In the genomic region with DNA sequence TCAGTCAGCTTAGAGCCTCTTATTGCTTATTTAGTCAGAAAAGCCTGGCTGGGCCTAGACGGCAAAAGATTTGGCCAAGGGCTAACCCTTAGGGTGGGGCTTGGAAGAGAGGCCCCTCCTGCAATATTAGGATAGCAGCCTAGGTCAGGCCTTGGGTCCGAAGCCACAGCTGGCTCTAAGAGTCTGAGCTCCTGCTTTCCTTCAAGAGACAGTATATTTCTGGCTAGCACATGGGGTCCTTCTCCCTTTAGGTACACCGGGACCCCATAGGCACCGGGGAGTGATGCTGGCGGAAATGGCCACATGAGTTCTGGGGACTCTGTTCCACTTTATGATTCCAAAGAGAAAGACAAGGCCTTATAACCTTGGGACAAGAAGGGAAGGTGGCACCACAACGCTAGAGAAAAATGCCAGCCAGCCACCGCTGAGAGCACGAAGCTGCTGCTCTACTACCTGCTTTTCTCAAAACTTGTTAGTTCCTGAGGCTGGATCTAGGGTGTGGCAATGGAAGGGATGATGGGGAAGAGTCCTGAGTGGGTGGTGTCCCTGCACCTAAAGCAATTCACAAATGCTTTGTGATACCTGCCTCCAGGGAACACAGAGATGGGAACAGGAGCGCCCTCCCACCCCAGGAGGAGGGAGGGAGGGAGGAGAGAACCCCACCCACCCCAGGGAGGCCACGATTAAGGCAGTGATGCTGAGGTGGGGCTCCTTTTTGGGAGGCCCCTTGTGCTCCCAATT, we compare ENCODE assay signal across 17 cellular contexts. TPM values are rescaled to one million over a fixed set of nuclear protein-coding genes. Genes with fewer than 3 reads are reported as not detected.
A peak's percentile ranks its signal among the peaks of the same experiment; 100 is the strongest.
DNase-seq lines count a peak whose midpoint lies in the region; ATAC-seq lines count a peak whose summit lies in the region.
"Had no signal": no experiment of that assay in that cellular context is flagged by ENCODE, and none has a peak within 500 bp of the region (broad histone marks: within the 10 kb centered on the region; RNA-seq: fewer than 3 reads in every experiment).

No MANE protein-coding gene starts in this region.

- H3K4me3 Mint-ChIP-seq in activated T-cell treated with anti-CD3 and anti-CD28 coated beads, Interleukin-2, amount 50 U/mL, for 24 hours: no peak overlapping the region
- H3K4me3 Mint-ChIP-seq in stimulated activated effector memory CD8-positive, alpha-beta T cell treated with anti-CD3 and anti-CD28 coated beads, Interleukin-12 subunit alpha, Interleukin-12 subunit beta, amount 100 ng/mL, for 72 hours: no peak overlapping the region

- DNase-seq in activated T-cell treated with anti-CD3 and anti-CD28 coated beads, Interleukin-2, amount 50 U/mL, for 24 hours: no peak
- no peak for DNase-seq in activated T-cell treated with anti-CD3 and anti-CD28 coated beads, Interleukin-2, amount 50 U/mL, for 48 hours
- peak; percentile 62 to 63 for DNase-seq in SJCRH30
- peak in 39 of 42 donors; percentile 40 to 91 (median 71) for DNase-seq in head of caudate nucleus
- DNase-seq in stimulated activated effector memory CD8-positive, alpha-beta T cell treated with anti-CD3 and anti-CD28 coated beads, Interleukin-12 subunit alpha, Interleukin-12 subunit beta, amount 100 ng/mL, for 72 hours (ENCODE audit: low spot score in 2 of 2): no peak
- no peak for DNase-seq in globus pallidus (ENCODE audit: low spot score)
- DNase-seq in NCI-H146 (lab: John Stamatoyannopoulos, UW): no peak
- DNase-seq: 8988T; GF-D8; GM23248; NCI-H2107; NCI-H345; NCI-H526 treated with DMSO at 0.1 percent for 48 hours; NK-92 treated with Interleukin-12 subunit alpha and Interleukin-12 subunit beta, amount 100 ng/mL, for 24 hours had no signal

- H3K36me3 Mint-ChIP-seq in activated T-cell treated with anti-CD3 and anti-CD28 coated beads, Interleukin-2, amount 50 U/mL, for 24 hours (ENCODE audit: low read depth): peaks cover 71% of the 10 kb centered on the region
- H3K36me3 Mint-ChIP-seq in stimulated activated effector memory CD8-positive, alpha-beta T cell treated with anti-CD3 and anti-CD28 coated beads, Interleukin-12 subunit alpha, Interleukin-12 subunit beta, amount 100 ng/mL, for 72 hours: peaks cover 72% of the 10 kb centered on the region

- no peak overlapping the region for H3K4me3 ChIP-seq in SJCRH30
- H3K4me3 ChIP-seq: BLaER1, GM23248 had no signal

- H3K4me1 Mint-ChIP-seq in activated T-cell treated with anti-CD3 and anti-CD28 coated beads, Interleukin-2, amount 50 U/mL, for 24 hours (ENCODE audit: low read depth): no peaks in the 10 kb centered on the region
- H3K4me1 Mint-ChIP-seq in stimulated activated effector memory CD8-positive, alpha-beta T cell treated with anti-CD3 and anti-CD28 coated beads, Interleukin-12 subunit alpha, Interleukin-12 subunit beta, amount 100 ng/mL, for 72 hours: no peaks in the 10 kb centered on the region

- no peak overlapping the region for H3K27ac ChIP-seq in SJCRH30
- H3K27ac ChIP-seq: BLaER1, GM23248 had no signal

- H3K27ac Mint-ChIP-seq in activated T-cell treated with anti-CD3 and anti-CD28 coated beads, Interleukin-2, amount 50 U/mL, for 24 hours: peak overlapping the region; percentile 37
- H3K27ac Mint-ChIP-seq in stimulated activated effector memory CD8-positive, alpha-beta T cell treated with anti-CD3 and anti-CD28 coated beads, Interleukin-12 subunit alpha, Interleukin-12 subunit beta, amount 100 ng/mL, for 72 hours: peak overlapping the region; percentile 65

- H3K27me3 Mint-ChIP-seq in activated T-cell treated with anti-CD3 and anti-CD28 coated beads, Interleukin-2, amount 50 U/mL, for 24 hours: no peaks in the 10 kb centered on the region

- intact Hi-C loops in head of caudate nucleus (cut with DNase I): no loop called here

- ATAC-seq in stimulated activated effector memory CD8-positive, alpha-beta T cell treated with anti-CD3 and anti-CD28 coated beads, Interleukin-12 subunit alpha, Interleukin-12 subunit beta, amount 100 ng/mL, for 72 hours: no peak
- no peak for ATAC-seq in HG03342 (IDR thresholded peaks at IDR 0.05; ENCODE audit: unreplicated experiment)
- ATAC-seq: HCT116 had no signal

- H3K4me1 ChIP-seq in SJCRH30: no peaks in the 10 kb centered on the region
- H3K4me1 ChIP-seq: BLaER1 had no signal

- no peaks in the 10 kb centered on the region for H3K27me3 ChIP-seq in SJCRH30
- H3K27me3 ChIP-seq: BLaER1 had no signal

- H3K9me3 ChIP-seq in SJCRH30 (replicated peaks): no peaks in the 10 kb centered on the region
- H3K9me3 ChIP-seq: BLaER1 had no signal

- H3K9me3 Mint-ChIP-seq in activated T-cell treated with anti-CD3 and anti-CD28 coated beads, Interleukin-2, amount 50 U/mL, for 24 hours: no peaks in the 10 kb centered on the region
- H3K9me3 Mint-ChIP-seq in stimulated activated effector memory CD8-positive, alpha-beta T cell treated with anti-CD3 and anti-CD28 coated beads, Interleukin-12 subunit alpha, Interleukin-12 subunit beta, amount 100 ng/mL, for 72 hours: no peaks in the 10 kb centered on the region

- peaks cover 76% of the 10 kb centered on the region for H3K36me3 ChIP-seq in SJCRH30

RNA-seq across cellular contexts. Expression of a gene that starts 3.1 kb away (rescaled TPM):
- 107 and 111 TPM in 2 replicates for total RNA-seq in SJCRH30 (2014; rRNA removed; shearing (Covaris generic))

RNA-seq across cellular contexts. Expression of a gene that starts 24.9 kb away (rescaled TPM):
- 803 and 887 TPM in 2 replicates for total RNA-seq in SJCRH30 (2014; rRNA removed; shearing (Covaris generic))

RNA-seq across cellular contexts. Expression of a gene that starts 39.1 kb away (rescaled TPM):
- total RNA-seq in SJCRH30 (2014; rRNA removed; shearing (Covaris generic)): 440 and 505 TPM in 2 replicates

RNA-seq across cellular contexts. Expression of a gene that starts 49.2 kb away (rescaled TPM):
- 93.5 and 100 TPM in 2 replicates for total RNA-seq in SJCRH30 (2014; rRNA removed; shearing (Covaris generic))

RNA-seq across cellular contexts. Expression of a gene that starts 49.7 kb away (rescaled TPM):
- total RNA-seq in SJCRH30 (2014; rRNA removed; shearing (Covaris generic)): 316 and 341 TPM in 2 replicates

Comparison
In these comparisons a context has a peak if more than half of its experiments do, and no peak if none do; other contexts are left out.
1. DNase-seq: peak in SJCRH30 (2 of 2) and head of caudate nucleus (39 of 42); none in activated T-cell treated with anti-CD3 and anti-CD28 coated beads, Interleukin-2, amount 50 U/mL, for 24 hours (single experiment), activated T-cell treated with anti-CD3 and anti-CD28 coated beads, Interleukin-2, amount 50 U/mL, for 48 hours (0 of 2), stimulated activated effector memory CD8-positive, alpha-beta T cell treated with anti-CD3 and anti-CD28 coated beads, Interleukin-12 subunit alpha, Interleukin-12 subunit beta, amount 100 ng/mL, for 72 hours (0 of 2), globus pallidus (single experiment) and NCI-H146 (single experiment).